In the genomic region with DNA sequence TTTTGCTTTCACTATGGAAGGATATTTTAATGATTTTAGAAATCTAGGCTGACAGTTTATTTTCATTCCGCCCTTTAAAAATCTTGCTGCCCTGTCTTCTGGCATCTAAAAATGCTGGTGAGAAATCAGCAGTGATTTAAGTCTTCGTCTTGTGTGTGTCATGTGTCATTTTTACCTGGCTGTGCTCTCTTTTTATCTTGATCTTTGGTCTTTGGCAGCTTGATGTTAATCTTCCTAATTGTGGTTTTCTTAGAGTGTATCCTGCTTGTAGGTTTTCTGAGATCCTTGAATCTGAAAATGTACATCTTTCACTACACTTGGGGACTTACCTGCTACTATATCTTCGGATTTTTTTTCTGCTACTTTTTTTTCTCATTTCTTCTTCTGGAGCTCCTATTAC, we compare ENCODE assay signal across 19 cellular contexts. TPM values are rescaled to one million over a fixed set of nuclear protein-coding genes. Genes with fewer than 3 reads are reported as not detected.
DNase-seq lines count a peak whose midpoint lies in the region; ATAC-seq, FAIRE-seq and TF ChIP-seq lines count a peak whose summit lies in the region.
"Had no signal": no experiment of that assay in that cellular context is flagged by ENCODE, and none has a peak within 500 bp of the region (broad histone marks: within the 10 kb centered on the region; RNA-seq: fewer than 3 reads in every experiment).

No MANE protein-coding gene starts in this region.

- H3K9me3 ChIP-seq in keratinocyte (ENCODE audit: control insufficient read depth, low read depth, low read length) = no peaks in the 10 kb centered on the region
- H3K9me3 ChIP-seq: upper lobe of left lung had no signal

- no peak overlapping the region for H3K27ac ChIP-seq in keratinocyte (ENCODE audit: control insufficient read depth, insufficient read depth, low read length)
- H3K27ac ChIP-seq: 22Rv1, neural progenitor cell had no signal

- POLR2A ChIA-PET in activated CD4-positive, alpha-beta memory T cell treated with anti-CD3 and anti-CD28 coated beads, Interleukin-2, amount 10 ng/mL, durations not matched to agents 7 days and 5 days (lab: Charles Lee) = interaction anchor here (1.4 to 3.1 kb wide), 2 partner anchors 9 to 11 kb away, joined by 3 to 17 read pairs; partner anchors contain the start of gene LPCAT1
- POLR2A ChIA-PET in HEK293T (lab: Yijun Ruan, JAX) = interaction anchor here (1.6 kb wide), 1 partner anchor 59 kb away, joined by 3 read pairs; no protein-coding TSS in a partner anchor

- H2AFZ ChIP-seq in keratinocyte (ENCODE audit: control insufficient read depth, low read length) = peak overlapping the region; percentile 66
- H2AFZ ChIP-seq: neural progenitor cell had no signal

- H3K27ac Mint-ChIP-seq in T-helper 1 cell treated with Interleukin-12 subunit alpha and Interleukin-12 subunit beta and Interleukin-4 antibody, amounts not matched to agents 30 μg/mL and 1 μg/mL, for 36 hours = no peak overlapping the region
- H3K27ac Mint-ChIP-seq in activated CD4-positive, alpha-beta memory T cell treated with anti-CD3 and anti-CD28 coated beads, Interleukin-2, amount 10 ng/mL, durations not matched to agents 7 days and 5 days = no peak overlapping the region
- H3K27ac Mint-ChIP-seq: neural progenitor cell had no signal

- H4K20me1 ChIP-seq in keratinocyte (ENCODE audit: control insufficient read depth, extremely low read depth, insufficient read depth, low read length) = no peaks in the 10 kb centered on the region
- H4K20me1 ChIP-seq: BLaER1 treated with 17β-estradiol and CSF1 and Interleukin-3, amounts not matched to agents 10 nM and 100 nM had no signal

- H3K9ac ChIP-seq in keratinocyte (ENCODE audit: control insufficient read depth, extremely low read depth, insufficient read depth, low read length) = no peak overlapping the region
- H3K9ac ChIP-seq: neural progenitor cell had no signal

- H3K4me2 ChIP-seq in keratinocyte (ENCODE audit: control insufficient read depth, extremely low read depth, insufficient read depth, low read depth, low read length) = peak overlapping the region; percentile 81
- H3K4me2 ChIP-seq: neural progenitor cell had no signal

- FAIRE-seq in keratinocyte (lab: Jason Lieb, UNC) = no peak
- FAIRE-seq: islet of Langerhans had no signal

- dilution Hi-C loops in keratinocyte (cut with MboI; ENCODE audit: extremely low pct_ligation_motif_present, low sequenced_read_pairs) = no loop called here

- DNase-seq in T-helper 1 cell (no peak), GM12864 (ENCODE audit: low read depth) (no peak), keratinocyte (ENCODE audit: low read depth, low spot score) (no peak), SHP77 (lab: John Stamatoyannopoulos, UW) (no peak), left ventricle myocardium superior (no peak), HEK293T (ENCODE audit: extremely low spot score) (no peak)
- no peak for DNase-seq in activated CD4-positive, alpha-beta memory T cell treated with anti-CD3 and anti-CD28 coated beads, Interleukin-2, amount 10 ng/mL, durations not matched to agents 7 days and 5 days
- DNase-seq: amygdala, caudate nucleus, DMS153, Kasumi-1, NCI-H82, SW 1271 had no signal

- no peak for ATAC-seq in left ventricle myocardium superior

- TF ChIP-seq CTCF in GM12864 (IDR thresholded peaks at IDR 0.05; ENCODE audit: low read depth, low read length, missing control alignments) (no peak), keratinocyte (optimal IDR thresholded peaks at IDR 0.05 in 1 of 3, IDR thresholded peaks at IDR 0.05 in 1 of 3, conservative IDR thresholded peaks at IDR 0.05 in 1 of 3; ENCODE audit: extremely low read depth in 1 of 3, insufficient read depth in 2 of 3, low read length in 3 of 3) (no peak)

- H3K4me1 ChIP-seq in keratinocyte (ENCODE audit: control insufficient read depth, extremely low read depth, insufficient read depth, low read length) = peaks cover 13% of the 10 kb centered on the region
- H3K4me1 ChIP-seq: neural progenitor cell had no signal

- H3K36me3 Mint-ChIP-seq in T-helper 1 cell treated with Interleukin-12 subunit alpha and Interleukin-12 subunit beta and Interleukin-4 antibody, amounts not matched to agents 30 μg/mL and 1 μg/mL, for 36 hours (ENCODE audit: low read depth) = no peaks in the 10 kb centered on the region
- H3K36me3 Mint-ChIP-seq in activated CD4-positive, alpha-beta memory T cell treated with anti-CD3 and anti-CD28 coated beads, Interleukin-2, amount 10 ng/mL, durations not matched to agents 7 days and 5 days (ENCODE audit: low read depth) = no peaks in the 10 kb centered on the region
- H3K36me3 Mint-ChIP-seq: neural progenitor cell had no signal

- no peaks in the 10 kb centered on the region for H3K9me1 ChIP-seq in keratinocyte (ENCODE audit: control insufficient read depth, extremely low read depth, insufficient read depth, low read length)

- CTCF ChIA-PET in activated CD4-positive, alpha-beta memory T cell treated with anti-CD3 and anti-CD28 coated beads, Interleukin-2, amount 10 ng/mL, durations not matched to agents 7 days and 5 days (lab: Charles Lee) = interaction anchor here (0.9 to 1.5 kb wide), 2 partner anchors 12 to 155 kb away, joined by 3 to 7 read pairs; partner anchors contain the start of gene LPCAT1
- CTCF ChIA-PET in HEK293T (lab: Yijun Ruan, JAX) = no interaction called here

- H3K9me3 Mint-ChIP-seq in T-helper 1 cell treated with Interleukin-12 subunit alpha and Interleukin-12 subunit beta and Interleukin-4 antibody, amounts not matched to agents 30 μg/mL and 1 μg/mL, for 36 hours = peaks cover 4% of the 10 kb centered on the region
- peaks cover 8% of the 10 kb centered on the region for H3K9me3 Mint-ChIP-seq in activated CD4-positive, alpha-beta memory T cell treated with anti-CD3 and anti-CD28 coated beads, Interleukin-2, amount 10 ng/mL, durations not matched to agents 7 days and 5 days

- intact Hi-C loops in left ventricle myocardium superior (cut with micrococcal nuclease) = no loop called here

- peaks cover 22% of the 10 kb centered on the region for H3K4me1 Mint-ChIP-seq in T-helper 1 cell treated with Interleukin-12 subunit alpha and Interleukin-12 subunit beta and Interleukin-4 antibody, amounts not matched to agents 30 μg/mL and 1 μg/mL, for 36 hours (ENCODE audit: low read depth)
- H3K4me1 Mint-ChIP-seq in activated CD4-positive, alpha-beta memory T cell treated with anti-CD3 and anti-CD28 coated beads, Interleukin-2, amount 10 ng/mL, durations not matched to agents 7 days and 5 days = peaks cover 26% of the 10 kb centered on the region
- H3K4me1 Mint-ChIP-seq: neural progenitor cell had no signal

- H3K36me3 ChIP-seq in keratinocyte (ENCODE audit: control insufficient read depth in 2 of 2, extremely low read depth in 1 of 2, insufficient read depth in 2 of 2, low read length in 2 of 2) = no peaks in the 10 kb centered on the region
- H3K36me3 ChIP-seq: BLaER1 treated with 17β-estradiol and CSF1 and Interleukin-3, amounts not matched to agents 10 nM and 100 nM; neural progenitor cell; upper lobe of left lung had no signal

- H3K4me3 ChIP-seq in GM12864 (ENCODE audit: low read depth, low read length) (peak overlapping the region; percentile 47; the same call in 1 of the 2 replicates), keratinocyte (ENCODE audit: control insufficient read depth in 2 of 3, extremely low read depth in 1 of 3, insufficient read depth in 2 of 3, low read depth in 1 of 3, low read length in 3 of 3) (peak overlapping the region in 1 of 3 experiments; percentile 21)
- H3K4me3 ChIP-seq: neural progenitor cell had no signal

- H3K27me3 Mint-ChIP-seq in T-helper 1 cell treated with Interleukin-12 subunit alpha and Interleukin-12 subunit beta and Interleukin-4 antibody, amounts not matched to agents 30 μg/mL and 1 μg/mL, for 36 hours (ENCODE audit: low read depth) = peaks cover 45% of the 10 kb centered on the region
- H3K27me3 Mint-ChIP-seq in activated CD4-positive, alpha-beta memory T cell treated with anti-CD3 and anti-CD28 coated beads, Interleukin-2, amount 10 ng/mL, durations not matched to agents 7 days and 5 days = peaks cover 20% of the 10 kb centered on the region

- peak overlapping the region; percentile 75 for H3K4me3 Mint-ChIP-seq in T-helper 1 cell treated with Interleukin-12 subunit alpha and Interleukin-12 subunit beta and Interleukin-4 antibody, amounts not matched to agents 30 μg/mL and 1 μg/mL, for 36 hours
- peak overlapping the region; percentile 68 for H3K4me3 Mint-ChIP-seq in activated CD4-positive, alpha-beta memory T cell treated with anti-CD3 and anti-CD28 coated beads, Interleukin-2, amount 10 ng/mL, durations not matched to agents 7 days and 5 days
- H3K4me3 Mint-ChIP-seq: neural progenitor cell had no signal

- H3K79me2 ChIP-seq in keratinocyte (ENCODE audit: control insufficient read depth, insufficient read depth, low read length) = no peaks in the 10 kb centered on the region

- H3K27me3 ChIP-seq in keratinocyte (ENCODE audit: control insufficient read depth, extremely low read depth, insufficient read depth, low read length) = no peaks in the 10 kb centered on the region
- H3K27me3 ChIP-seq: BLaER1 treated with 17β-estradiol and CSF1 and Interleukin-3, amounts not matched to agents 10 nM and 100 nM; neural progenitor cell; upper lobe of left lung had no signal

TF ChIP-seq in HEK293T, 16 proteins besides CTCF, POLR2A, EP300 and RAD21 (continues in another document):
- TF ChIP-seq CTBP1 (IDR thresholded peaks at IDR 0.05; ENCODE audit: borderline replicate concordance) (no peak), FOXA1 (IDR thresholded peaks at IDR 0.05) (no peak), SP1 (IDR thresholded peaks at IDR 0.05) (no peak), SUZ12 (IDR thresholded peaks at IDR 0.05) (no peak), NFRKB (IDR thresholded peaks at IDR 0.05) (no peak), BHLHE40 (IDR thresholded peaks at IDR 0.05; ENCODE audit: borderline replicate concordance) (no peak)

RNA-seq across cellular contexts. Expression of gene LPCAT1, which starts 11.9 kb away (rescaled TPM):
- 10 to 100 TPM; 68.7 to 71.4 TPM for total RNA-seq in activated CD4-positive, alpha-beta memory T cell treated with anti-CD3 and anti-CD28 coated beads, Interleukin-2, amount 10 ng/mL, durations not matched to agents 7 days and 5 days
- 25.4 to 67.3 TPM (median 32.9 TPM) in 3 replicates for polyA plus RNA-seq in keratinocyte
- polyA plus RNA-seq in keratinocyte (2011; ENCODE audit: low read depth) = 12.0 TPM
- 22.6 and 22.8 TPM in 2 replicates for polyA plus RNA-seq in keratinocyte (2011; cell fraction: cytosol; rRNA removed)
- 65.7 and 66.3 TPM in 2 replicates for polyA plus RNA-seq in keratinocyte (2011; cell fraction: nucleus; rRNA removed)
- 15.3 and 34.5 TPM in 2 replicates for polyA plus RNA-seq in keratinocyte (2012; ENCODE audit: low replicate concordance)
- 27.9 to 30.0 TPM (median 28.5 TPM) in 3 replicates for polyA minus RNA-seq in keratinocyte
- 28.4 TPM for polyA minus RNA-seq in keratinocyte (2011; cell fraction: cytosol; rRNA and poly(A)+ RNA removed)
- 49.3 and 57.1 TPM in 2 replicates for polyA minus RNA-seq in keratinocyte (2011; cell fraction: nucleus; rRNA and poly(A)+ RNA removed)
- 13.4 TPM for total RNA-seq in left ventricle myocardium superior
